13 cellular contexts compared by ENCODE assay signal in genomic region chr1:246728311-246728710, GRCh38.
"Had no signal": no experiment of that assay in that cellular context is flagged by ENCODE, and none has a peak within 500 bp of the region (broad histone marks: within the 10 kb centered on the region; RNA-seq: fewer than 3 reads in every experiment).

No MANE protein-coding gene starts in this region.

- H3K27me3 Mint-ChIP-seq: central memory CD8-positive, alpha-beta T cell had no signal

- H3K4me3 ChIP-seq: esophagus muscularis mucosa, heart left ventricle, neural progenitor cell, ovary, vagina had no signal

- H3K27me3 ChIP-seq: esophagus muscularis mucosa, foreskin keratinocyte, heart left ventricle, neural progenitor cell, ovary, vagina had no signal

- H3K4me3 Mint-ChIP-seq: activated T-helper 1 cell treated with anti-CD3 and anti-CD28 coated beads, Interleukin-12 subunit alpha, Interleukin-12 subunit beta, Interleukin-2, Interleukin-4 antibody, amounts not matched to agents 30 ng/mL and 10 ng/mL and 1 ng/mL, durations not matched to agents 14 hours and 24 hours and 36 hours; central memory CD8-positive, alpha-beta T cell; neural progenitor cell had no signal

- H3K36me3 ChIP-seq: ovary had no signal

- H3K9me3 ChIP-seq: esophagus muscularis mucosa, ovary, vagina had no signal

- H3K4me2 ChIP-seq: neural progenitor cell had no signal

- DNase-seq: activated CD4-positive, alpha-beta T cell treated with anti-CD3 and anti-CD28 coated beads for 4 hours; activated naive CD4-positive, alpha-beta T cell; heart left ventricle; islet precursor cell; ovary; T-helper 9 cell; WERI-Rb-1 had no signal

- H3K27ac ChIP-seq: foreskin keratinocyte, neural progenitor cell, ovary, vagina, WERI-Rb-1 had no signal

- H2AFZ ChIP-seq: neural progenitor cell had no signal

- H3K27ac Mint-ChIP-seq: activated T-helper 1 cell treated with anti-CD3 and anti-CD28 coated beads, Interleukin-12 subunit alpha, Interleukin-12 subunit beta, Interleukin-2, Interleukin-4 antibody, amounts not matched to agents 30 ng/mL and 10 ng/mL and 1 ng/mL, durations not matched to agents 14 hours and 24 hours and 36 hours; neural progenitor cell had no signal

- H3K4me1 Mint-ChIP-seq: central memory CD8-positive, alpha-beta T cell had no signal

- H3K9ac ChIP-seq: neural progenitor cell had no signal

- H3K4me1 ChIP-seq: foreskin keratinocyte had no signal

- ATAC-seq: foreskin keratinocyte, heart left ventricle had no signal
